2 cellular contexts compared by ENCODE assay signal in the genomic region with DNA sequence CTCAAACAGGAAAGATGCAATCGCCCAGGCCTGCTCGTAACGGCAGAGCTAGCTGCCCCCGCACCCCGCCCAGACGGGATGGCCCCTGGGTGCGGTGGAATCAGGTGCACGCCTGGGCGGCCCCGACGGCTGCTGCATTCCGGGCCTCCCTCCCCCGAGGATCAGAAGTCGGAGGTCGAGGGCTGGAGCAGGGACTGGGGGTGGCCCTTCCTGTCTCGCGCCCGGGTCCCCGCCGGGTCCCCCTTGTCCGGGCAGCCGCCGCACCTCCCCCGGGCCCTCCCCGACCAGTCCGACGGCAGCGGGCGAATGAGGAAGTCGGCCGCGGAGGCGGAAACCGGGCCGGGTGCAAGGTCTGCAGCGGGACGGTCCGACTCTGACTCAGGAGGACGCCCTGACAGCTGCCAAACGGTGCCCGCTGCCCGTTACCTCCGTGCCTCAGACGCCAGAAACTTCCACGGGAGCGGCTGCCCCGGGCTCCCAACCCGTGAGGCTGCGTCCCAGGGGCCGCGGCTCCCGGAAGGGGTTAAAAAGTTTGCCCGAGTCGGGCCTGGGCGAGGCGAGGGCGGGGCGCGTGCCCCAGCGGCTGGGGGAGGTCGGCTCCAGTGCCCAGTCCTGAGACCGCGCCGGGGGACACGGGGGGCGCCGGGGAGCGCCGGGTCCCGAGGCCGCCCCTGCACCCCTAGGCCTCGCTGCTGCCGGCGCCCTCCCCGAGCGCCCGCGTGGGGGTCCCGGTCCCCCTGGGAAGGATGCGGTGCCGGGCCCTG.
A peak's percentile ranks its signal among the peaks of the same experiment; 100 is the strongest.
TF ChIP-seq lines count a peak whose summit lies in the region.

No MANE protein-coding gene starts in this region.

TF ChIP-seq in GM12891, 5 proteins besides CTCF, POLR2A, EP300 and RAD21:
- TF ChIP-seq SPI1 (IDR thresholded peaks at IDR 0.05; ENCODE audit: low read depth, low read length), result peak; percentile 86
- 0 out of 2 replicates have a peak, but pooled peaks have one; percentile 37 for TF ChIP-seq POLR2AphosphoS5 (IDR thresholded peaks at IDR 0.05; ENCODE audit: low read depth, low read length)
- peak; percentile 54 for TF ChIP-seq TAF1 (IDR thresholded peaks at IDR 0.05; ENCODE audit: low read depth, low read length)
- TF ChIP-seq PAX5 (IDR thresholded peaks at IDR 0.05; ENCODE audit: insufficient read depth, low read length, severe bottlenecking), result no peak
- no peak for TF ChIP-seq POU2F2 (IDR thresholded peaks at IDR 0.05; ENCODE audit: low read depth, low read length)

TF ChIP-seq in K562, 482 proteins besides CTCF, POLR2A, EP300 and RAD21 (continues in another document):
- peak; percentile 62 for TF ChIP-seq EGR1 (conservative IDR thresholded peaks at IDR 0.05)
- TF ChIP-seq TOE1 (IDR thresholded peaks at IDR 0.05; ENCODE audit: borderline replicate concordance), result peak; percentile 76; the same call in 1 of the 2 replicates
- TF ChIP-seq TOE1 (CRISPR knock-in tag; IDR thresholded peaks at IDR 0.05; ENCODE audit: borderline replicate concordance, low read depth), result no peak
- TF ChIP-seq STAG1 (CRISPR knock-in tag; IDR thresholded peaks at IDR 0.05; ENCODE audit: borderline replicate concordance), result no peak
- TF ChIP-seq TGIF2 (CRISPR knock-in tag; IDR thresholded peaks at IDR 0.05), result peak; percentile 72; the same call in 1 of the 2 replicates
- TF ChIP-seq, protein P1, sequence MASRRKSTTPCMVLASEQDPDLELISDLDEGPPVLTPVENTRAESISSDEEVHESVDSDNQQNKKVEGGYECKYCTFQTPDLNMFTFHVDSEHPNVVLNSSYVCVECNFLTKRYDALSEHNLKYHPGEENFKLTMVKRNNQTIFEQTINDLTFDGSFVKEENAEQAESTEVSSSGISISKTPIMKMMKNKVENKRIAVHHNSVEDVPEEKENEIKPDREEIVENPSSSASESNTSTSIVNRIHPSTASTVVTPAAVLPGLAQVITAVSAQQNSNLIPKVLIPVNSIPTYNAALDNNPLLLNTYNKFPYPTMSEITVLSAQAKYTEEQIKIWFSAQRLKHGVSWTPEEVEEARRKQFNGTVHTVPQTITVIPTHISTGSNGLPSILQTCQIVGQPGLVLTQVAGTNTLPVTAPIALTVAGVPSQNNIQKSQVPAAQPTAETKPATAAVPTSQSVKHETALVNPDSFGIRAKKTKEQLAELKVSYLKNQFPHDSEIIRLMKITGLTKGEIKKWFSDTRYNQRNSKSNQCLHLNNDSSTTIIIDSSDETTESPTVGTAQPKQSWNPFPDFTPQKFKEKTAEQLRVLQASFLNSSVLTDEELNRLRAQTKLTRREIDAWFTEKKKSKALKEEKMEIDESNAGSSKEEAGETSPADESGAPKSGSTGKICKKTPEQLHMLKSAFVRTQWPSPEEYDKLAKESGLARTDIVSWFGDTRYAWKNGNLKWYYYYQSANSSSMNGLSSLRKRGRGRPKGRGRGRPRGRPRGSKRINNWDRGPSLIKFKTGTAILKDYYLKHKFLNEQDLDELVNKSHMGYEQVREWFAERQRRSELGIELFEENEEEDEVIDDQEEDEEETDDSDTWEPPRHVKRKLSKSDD (conservative IDR thresholded peaks at IDR 0.05; ENCODE audit: low read length), result no peak
- TF ChIP-seq DNMT1 (IDR thresholded peaks at IDR 0.05), result no peak
- TF ChIP-seq PHF21A (IDR thresholded peaks at IDR 0.05; ENCODE audit: borderline replicate concordance, low read depth), result no peak
- TF ChIP-seq ZSCAN32 (CRISPR knock-in tag; IDR thresholded peaks at IDR 0.05), result no peak
- TF ChIP-seq ZEB2 (IDR thresholded peaks at IDR 0.05), result 0 out of 2 replicates have a peak, but pooled peaks have one; percentile 21
- no peak for TF ChIP-seq ZNF263 (CRISPR knock-in tag; IDR thresholded peaks at IDR 0.05; ENCODE audit: borderline replicate concordance)
- peak in 1 of 3 experiments; percentile 11 for TF ChIP-seq YY1 (IDR thresholded peaks at IDR 0.05; ENCODE audit: borderline replicate concordance in 1 of 3, control insufficient read depth in 1 of 3, extremely low read depth in 1 of 3, insufficient read depth in 3 of 3, insufficient read length in 1 of 3, insufficient replicate concordance in 2 of 3, low read depth in 1 of 3, low read length in 2 of 3)
- no peak for TF ChIP-seq LARP7 (IDR thresholded peaks at IDR 0.05)
- TF ChIP-seq HNRNPL (IDR thresholded peaks at IDR 0.05; ENCODE audit: low read depth, low read length), result peak; percentile 48
- no peak for TF ChIP-seq POLR2H (tag; IDR thresholded peaks at IDR 0.05; ENCODE audit: low read depth)
- TF ChIP-seq TARDBP (IDR thresholded peaks at IDR 0.05), result no peak
- no peak for TF ChIP-seq L3MBTL2 (IDR thresholded peaks at IDR 0.05)
- TF ChIP-seq ARID1B (IDR thresholded peaks at IDR 0.05), result peak; percentile 46
- TF ChIP-seq CTBP1 (IDR thresholded peaks at IDR 0.05; ENCODE audit: borderline replicate concordance), result peak; percentile 41; the same call in 1 of the 2 replicates
- peak; percentile 97 for TF ChIP-seq NCOA6 (IDR thresholded peaks at IDR 0.05)
- TF ChIP-seq TFAP4 (CRISPR knock-in tag; IDR thresholded peaks at IDR 0.05; ENCODE audit: borderline replicate concordance), result peak; percentile 36; the same call in 1 of the 2 replicates
- TF ChIP-seq ZNF707 (CRISPR knock-in tag; conservative IDR thresholded peaks at IDR 0.05), result no peak
- TF ChIP-seq GTF2E2 (tag; IDR thresholded peaks at IDR 0.05), result peak; percentile 68; the same call in 1 of the 2 replicates
- TF ChIP-seq TRIM24 (IDR thresholded peaks at IDR 0.05), result peak in 1 of 2 experiments; percentile 76; a peak in 2 of 4 replicates
- 0 out of 2 replicates have a peak, but pooled peaks have one; percentile 35 for TF ChIP-seq ZNF766 (CRISPR knock-in tag; conservative IDR thresholded peaks at IDR 0.05)
- TF ChIP-seq ZBTB33 (CRISPR knock-in tag; IDR thresholded peaks at IDR 0.05), result no peak
- peak in 2 of 3 experiments; percentile 33 to 83; a peak in 3 of 6 replicates for TF ChIP-seq ZBTB11 (CRISPR knock-in tag; IDR thresholded peaks at IDR 0.05)
- peak; percentile 51 for TF ChIP-seq EP400 (IDR thresholded peaks at IDR 0.05)
- TF ChIP-seq NONO (IDR thresholded peaks at IDR 0.05; ENCODE audit: low read depth in 2 of 2, low read length in 1 of 2), result no peak
- TF ChIP-seq, protein P2, sequence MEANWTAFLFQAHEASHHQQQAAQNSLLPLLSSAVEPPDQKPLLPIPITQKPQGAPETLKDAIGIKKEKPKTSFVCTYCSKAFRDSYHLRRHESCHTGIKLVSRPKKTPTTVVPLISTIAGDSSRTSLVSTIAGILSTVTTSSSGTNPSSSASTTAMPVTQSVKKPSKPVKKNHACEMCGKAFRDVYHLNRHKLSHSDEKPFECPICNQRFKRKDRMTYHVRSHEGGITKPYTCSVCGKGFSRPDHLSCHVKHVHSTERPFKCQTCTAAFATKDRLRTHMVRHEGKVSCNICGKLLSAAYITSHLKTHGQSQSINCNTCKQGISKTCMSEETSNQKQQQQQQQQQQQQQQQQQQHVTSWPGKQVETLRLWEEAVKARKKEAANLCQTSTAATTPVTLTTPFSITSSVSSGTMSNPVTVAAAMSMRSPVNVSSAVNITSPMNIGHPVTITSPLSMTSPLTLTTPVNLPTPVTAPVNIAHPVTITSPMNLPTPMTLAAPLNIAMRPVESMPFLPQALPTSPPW (CRISPR knock-in tag; IDR thresholded peaks at IDR 0.05), result peak; percentile 54; the same call in 1 of the 2 replicates
- no peak for TF ChIP-seq KDM5B (IDR thresholded peaks at IDR 0.05; ENCODE audit: insufficient replicate concordance, low read depth, low read length)
- no peak for TF ChIP-seq RNF219 (CRISPR knock-in tag; IDR thresholded peaks at IDR 0.05)
- TF ChIP-seq ZBTB7A (IDR thresholded peaks at IDR 0.05; ENCODE audit: borderline replicate concordance, control insufficient read depth, low read depth, low read length), result peak; percentile 27; the same call in 1 of the 2 replicates
- peak in 1 of 2 experiments; percentile 32; a peak in 1 of 4 replicates for TF ChIP-seq ETV6 (IDR thresholded peaks at IDR 0.05; ENCODE audit: borderline replicate concordance in 1 of 2, low read depth in 2 of 2, low read length in 1 of 2)
- no peak for TF ChIP-seq ETV6 (CRISPR knock-in tag; IDR thresholded peaks at IDR 0.05; ENCODE audit: borderline replicate concordance)
- TF ChIP-seq, protein P3, sequence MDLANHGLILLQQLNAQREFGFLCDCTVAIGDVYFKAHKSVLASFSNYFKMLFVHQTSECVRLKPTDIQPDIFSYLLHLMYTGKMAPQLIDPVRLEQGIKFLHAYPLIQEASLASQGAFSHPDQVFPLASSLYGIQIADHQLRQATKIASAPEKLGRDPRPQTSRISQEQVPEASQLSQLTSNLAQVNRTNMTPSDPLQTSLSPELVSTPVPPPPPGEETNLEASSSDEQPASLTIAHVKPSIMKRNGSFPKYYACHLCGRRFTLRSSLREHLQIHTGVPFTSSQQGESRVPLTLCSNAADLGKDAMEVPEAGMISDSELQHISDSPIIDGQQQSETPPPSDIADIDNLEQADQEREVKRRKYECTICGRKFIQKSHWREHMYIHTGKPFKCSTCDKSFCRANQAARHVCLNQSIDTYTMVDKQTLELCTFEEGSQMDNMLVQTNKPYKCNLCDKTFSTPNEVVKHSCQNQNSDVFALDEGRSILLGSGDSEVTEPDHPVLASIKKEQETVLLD (IDR thresholded peaks at IDR 0.05), result no peak
- no peak for TF ChIP-seq NR2C1 (IDR thresholded peaks at IDR 0.05)
- no peak for TF ChIP-seq NR2C1 (tag; IDR thresholded peaks at IDR 0.05)
- TF ChIP-seq KDM1A (IDR thresholded peaks at IDR 0.05), result peak in 1 of 2 experiments; percentile 43; a peak in 1 of 4 replicates
- TF ChIP-seq RBBP5 (IDR thresholded peaks at IDR 0.05; ENCODE audit: borderline replicate concordance, insufficient read depth, low read length, poor library complexity, severe bottlenecking), result peak; percentile 58
- TF ChIP-seq NCOA1 (IDR thresholded peaks at IDR 0.05; ENCODE audit: low read depth), result no peak
- TF ChIP-seq ARID2 (IDR thresholded peaks at IDR 0.05), result no peak
- no peak for TF ChIP-seq ZNF133 (CRISPR knock-in tag; IDR thresholded peaks at IDR 0.05)
- peak; percentile 77 for TF ChIP-seq U2AF1 (optimal IDR thresholded peaks at IDR 0.05; ENCODE audit: low read depth, low read length)
- TF ChIP-seq GATA2 (CRISPR knock-in tag; IDR thresholded peaks at IDR 0.05), result 0 out of 2 replicates have a peak, but pooled peaks have one; percentile 22
- TF ChIP-seq GABPA (tag; conservative IDR thresholded peaks at IDR 0.05; ENCODE audit: low read depth), result peak; percentile 61
- peak; percentile 82 for TF ChIP-seq RBFOX2 (IDR thresholded peaks at IDR 0.05; ENCODE audit: low read depth, low read length)
